ENCODE assay signal across 27 cellular contexts in genomic region chr6:108648186-108648585, GRCh38.
DNase-seq lines count a peak whose midpoint lies in the region; ATAC-seq and TF ChIP-seq lines count a peak whose summit lies in the region.
"Had no signal": no experiment of that assay in that cellular context is flagged by ENCODE, and none has a peak within 500 bp of the region (broad histone marks: within the 10 kb centered on the region; RNA-seq: fewer than 3 reads in every experiment).

No MANE protein-coding gene starts in this region.

- H3K4me1 ChIP-seq in spleen: peaks cover 15 to 92% (median 52%) of the 10 kb centered on the region in 6 donors

- H3K4me3 ChIP-seq in fibroblast of mammary gland (ENCODE audit: control insufficient read depth, low read depth, low read length) (no peak overlapping the region), spleen (no peak overlapping the region)
- H3K4me3 ChIP-seq: ascending aorta, lung, right lobe of liver, stomach, tibial artery had no signal

- ATAC-seq in HG02840 (IDR thresholded peaks at IDR 0.05; ENCODE audit: low FRiP score, unreplicated experiment): no peak
- ATAC-seq: activated CD4-positive, CD25-positive, alpha-beta regulatory T cell treated with anti-CD3 and anti-CD28 coated beads, Interleukin-2, amount 50 U/mL, for 24 hours; right lobe of liver; T-cell had no signal

- no peak for TF ChIP-seq CTCF in fibroblast of mammary gland (conservative IDR thresholded peaks at IDR 0.05; ENCODE audit: control insufficient read depth, insufficient read depth, low read depth, low read length)
- no peak for TF ChIP-seq CTCF in spleen (IDR thresholded peaks at IDR 0.05 in 8 of 11, conservative IDR thresholded peaks at IDR 0.05 in 3 of 11)

- H3K9me3 ChIP-seq in spleen: no peaks in the 10 kb centered on the region
- H3K9me3 ChIP-seq: ascending aorta, right lobe of liver, stomach, tibial artery had no signal

- intact Hi-C loops in spleen (cut with DNase I; ENCODE audit: low total_unique reads): no loop called here

- peaks cover 0 to 15% (median 2%) of the 10 kb centered on the region in 6 donors for H3K36me3 ChIP-seq in spleen
- H3K36me3 ChIP-seq: right lobe of liver, tibial artery had no signal

- peak overlapping the region in 5 of 8 donors; percentile 6 to 66 (median 42) for H3K27ac ChIP-seq in spleen
- H3K27ac ChIP-seq: ascending aorta, right lobe of liver, tibial artery had no signal

- DNase-seq in NK-92 treated with Interleukin-12 subunit alpha and Interleukin-12 subunit beta, amount 100 ng/mL, for 24 hours (lab: John Stamatoyannopoulos, UW): peak; percentile 8
- DNase-seq in NK-92 (lab: John Stamatoyannopoulos, UW; ENCODE audit: unreplicated experiment): no peak
- peak; percentile 80 for DNase-seq in NOMO-1 treated with DMSO at 0.1 percent for 48 hours (lab: John Stamatoyannopoulos, UW; ENCODE audit: unreplicated experiment)
- peak; percentile 79 for DNase-seq in fibroblast of mammary gland (ENCODE audit: low read depth)
- DNase-seq in spleen: no peak
- no peak for DNase-seq in NCI-H2081 (lab: John Stamatoyannopoulos, UW)
- DNase-seq in activated T-cell treated with anti-CD3 and anti-CD28 coated beads, Interleukin-2, amount 50 U/mL, for 48 hours: no peak
- DNase-seq: 8988T; activated CD4-positive, alpha-beta memory T cell treated with anti-CD3 and anti-CD28 coated beads for 36 hours; activated CD8-positive, alpha-beta memory T cell treated with anti-CD3 and anti-CD28 coated beads, Interleukin-2, amount 50 U/mL, for 48 hours; AML-193; CD4-positive, alpha-beta memory T cell; DMS 273 treated with DMSO at 0.1 percent for 48 hours; GDM1; kidney glomerular epithelial cell; NCI-H1436 treated with DMSO at 0.1 percent for 48 hours; NCI-H2171; NCI-H524 treated with DMSO at 0.1 percent for 48 hours; right lobe of liver; SHP77 treated with DMSO at 0.1 percent for 48 hours; stomach; T-cell; tibial artery had no signal

- WGBS in spleen, 5 donors: 65 to 90% (median 77%) methylated on average over 3 of the region's 3 CpGs

- no peak for TF ChIP-seq POLR2A in spleen (IDR thresholded peaks at IDR 0.05)

- H3K27me3 ChIP-seq in spleen (replicated peaks in 1 of 7): no peaks in the 10 kb centered on the region
- H3K27me3 ChIP-seq: ascending aorta, right lobe of liver, stomach, tibial artery had no signal

Comparison
In these comparisons a context has a peak if more than half of its experiments do, and no peak if none do; other contexts are left out.
1. DNase-seq: peak in NK-92 treated with Interleukin-12 subunit alpha and Interleukin-12 subunit beta, amount 100 ng/mL, for 24 hours (single experiment), NOMO-1 treated with DMSO at 0.1 percent for 48 hours (single experiment) and fibroblast of mammary gland (single experiment); none in NK-92 (single experiment), spleen (single experiment), NCI-H2081 (0 of 2) and activated T-cell treated with anti-CD3 and anti-CD28 coated beads, Interleukin-2, amount 50 U/mL, for 48 hours (0 of 2).